ENCODE assay signal across 8 cellular contexts in genomic region chr17:47423406-47424295, GRCh38.
DNase-seq lines count a peak whose midpoint lies in the region; ATAC-seq and TF ChIP-seq lines count a peak whose summit lies in the region.

No MANE protein-coding gene starts in this region.

- peaks cover 4% of the 10 kb centered on the region for H4K20me1 ChIP-seq in smooth muscle cell (ENCODE audit: low read depth)

- H3K27ac ChIP-seq in HUES48 (ENCODE audit: low read depth, low read length): no peak overlapping the region
- no peak overlapping the region for H3K27ac ChIP-seq in smooth muscle cell (ENCODE audit: low read depth)

- H3K9me3 Mint-ChIP-seq in activated naive CD8-positive, alpha-beta T cell treated with anti-CD3 and anti-CD28 coated beads, Interleukin-2, amount 10 ng/mL, durations not matched to agents 7 days and 5 days: peaks cover 10% of the 10 kb centered on the region

- H3K4me3 Mint-ChIP-seq in activated naive CD8-positive, alpha-beta T cell treated with anti-CD3 and anti-CD28 coated beads, Interleukin-2, amount 10 ng/mL, durations not matched to agents 7 days and 5 days: peak overlapping the region; percentile 61

- DNase-seq in AG10803 (ENCODE audit: low read depth): no peak
- DNase-seq in activated naive CD8-positive, alpha-beta T cell treated with anti-CD3 and anti-CD28 coated beads, Interleukin-2, amount 10 ng/mL, durations not matched to agents 7 days and 5 days: peak; percentile 45
- DNase-seq in iPS DF 19.7 (ENCODE audit: low read depth, low spot score): peak; percentile 3
- no peak for DNase-seq in smooth muscle cell (lab: John Stamatoyannopoulos, UW; ENCODE audit: unreplicated experiment)
- DNase-seq in NOMO-1 (lab: John Stamatoyannopoulos, UW; ENCODE audit: unreplicated experiment in 2 of 2): no peak
- no peak for DNase-seq in foreskin melanocyte
- DNase-seq in UCSD-AML1 (lab: John Stamatoyannopoulos, UW; ENCODE audit: unreplicated experiment): no peak

- POLR2A ChIA-PET in activated naive CD8-positive, alpha-beta T cell treated with anti-CD3 and anti-CD28 coated beads, Interleukin-2, amount 10 ng/mL, durations not matched to agents 7 days and 5 days (lab: Charles Lee): no interaction called here

- no peaks in the 10 kb centered on the region for H3K79me2 ChIP-seq in smooth muscle cell (ENCODE audit: low read depth)

- no peaks in the 10 kb centered on the region for H3F3A ChIP-seq in smooth muscle cell (ENCODE audit: low read depth)

- peak; percentile 67 for ATAC-seq in activated naive CD8-positive, alpha-beta T cell treated with anti-CD3 and anti-CD28 coated beads, Interleukin-2, amount 10 ng/mL, durations not matched to agents 7 days and 5 days (ENCODE audit: low read depth)

- no peaks in the 10 kb centered on the region; the same call in 1 of the 2 replicates for H3K4me1 ChIP-seq in HUES48 (ENCODE audit: control insufficient read depth, insufficient read depth, low read length)
- no peaks in the 10 kb centered on the region for H3K4me1 ChIP-seq in smooth muscle cell (ENCODE audit: low read depth)

- no peaks in the 10 kb centered on the region for H3K36me3 ChIP-seq in HUES48 (ENCODE audit: control insufficient read depth, insufficient read depth, low read length)
- no peaks in the 10 kb centered on the region for H3K36me3 ChIP-seq in smooth muscle cell (ENCODE audit: low read depth)

- H3K9ac ChIP-seq in HUES48 (ENCODE audit: low read depth, low read length) (no peak overlapping the region; the same call in 1 of the 2 replicates), smooth muscle cell (ENCODE audit: low read depth) (no peak overlapping the region)

- no peak overlapping the region for H3K27ac Mint-ChIP-seq in activated naive CD8-positive, alpha-beta T cell treated with anti-CD3 and anti-CD28 coated beads, Interleukin-2, amount 10 ng/mL, durations not matched to agents 7 days and 5 days

- peaks cover 28% of the 10 kb centered on the region for H3K36me3 Mint-ChIP-seq in activated naive CD8-positive, alpha-beta T cell treated with anti-CD3 and anti-CD28 coated beads, Interleukin-2, amount 10 ng/mL, durations not matched to agents 7 days and 5 days

- TF ChIP-seq CTCF in AG10803 (conservative IDR thresholded peaks at IDR 0.05; ENCODE audit: low read length) (no peak), smooth muscle cell (IDR thresholded peaks at IDR 0.05; ENCODE audit: borderline replicate concordance, insufficient read depth, poor library complexity, severe bottlenecking) (no peak)

- H3K4me3 ChIP-seq in AG10803 (ENCODE audit: low read length) (peak overlapping the region; percentile 44), HUES48 (ENCODE audit: low read depth, low read length) (peak overlapping the region; percentile 71), smooth muscle cell (peak overlapping the region; percentile 62)

- no peak overlapping the region for H2AFZ ChIP-seq in smooth muscle cell (ENCODE audit: low read depth)

- H3K4me1 Mint-ChIP-seq in activated naive CD8-positive, alpha-beta T cell treated with anti-CD3 and anti-CD28 coated beads, Interleukin-2, amount 10 ng/mL, durations not matched to agents 7 days and 5 days: peaks cover 18% of the 10 kb centered on the region

- H3K9me3 ChIP-seq in HUES48 (ENCODE audit: control insufficient read depth, insufficient read depth, low read length) (no peaks in the 10 kb centered on the region), smooth muscle cell (replicated peaks; ENCODE audit: low read depth) (no peaks in the 10 kb centered on the region)

- H3K27me3 Mint-ChIP-seq in activated naive CD8-positive, alpha-beta T cell treated with anti-CD3 and anti-CD28 coated beads, Interleukin-2, amount 10 ng/mL, durations not matched to agents 7 days and 5 days: peaks cover 10% of the 10 kb centered on the region

- peak overlapping the region; percentile 96 for H3K4me2 ChIP-seq in smooth muscle cell

- 6% methylated on average over 107 of the region's 113 CpGs for WGBS in smooth muscle cell (ENCODE audit: low lambda C conversion rate)

- H3K27me3 ChIP-seq in HUES48 (ENCODE audit: control insufficient read depth, insufficient read depth, low read length) (peaks cover 28% of the 10 kb centered on the region), smooth muscle cell (ENCODE audit: low read depth) (peaks cover 30% of the 10 kb centered on the region)

Comparison
In these comparisons a context has a peak if more than half of its experiments do, and no peak if none do; other contexts are left out.
1. DNase-seq: peak in activated naive CD8-positive, alpha-beta T cell treated with anti-CD3 and anti-CD28 coated beads, Interleukin-2, amount 10 ng/mL, durations not matched to agents 7 days and 5 days (single experiment) and iPS DF 19.7 (single experiment); none in AG10803 (single experiment), smooth muscle cell (single experiment), NOMO-1 (0 of 2), foreskin melanocyte (single experiment) and UCSD-AML1 (single experiment).
2. Peak in every context shown above with its lines, with median percentiles within 50 percentile points of each other: H3K4me3 ChIP-seq.